In genomic region chr9:80518441-80518840, GRCh38 we compare ENCODE assay signal across 29 cellular contexts.
"Had no signal": no experiment of that assay in that cellular context is flagged by ENCODE, and none has a peak within 500 bp of the region (broad histone marks: within the 10 kb centered on the region; RNA-seq: fewer than 3 reads in every experiment).

No MANE protein-coding gene starts in this region.

- H3K36me3 ChIP-seq: stomach, suprapubic skin, thoracic aorta, thyroid gland, tibial artery, tibial nerve, transverse colon, upper lobe of left lung, upper lobe of right lung, uterus, vagina had no signal

- H3K4me3 Mint-ChIP-seq: stimulated activated effector memory CD8-positive, alpha-beta T cell treated with anti-CD3 and anti-CD28 coated beads, Interleukin-12 subunit alpha, Interleukin-12 subunit beta, amount 100 ng/mL, for 72 hours; stimulated activated memory B cell treated with anti-CD40 and anti-IgM and Interleukin-4, amounts not matched to agents 10 μg/mL and 1 μg/mL and 100 μg/mL, for 72 hours; stimulated activated naive B cell treated with anti-CD40 and anti-IgM and Interleukin-4, amounts not matched to agents 10 μg/mL and 1 μg/mL and 100 μg/mL, for 72 hours; stimulated activated naive CD8-positive, alpha-beta T cell treated with anti-CD3 and anti-CD28 coated beads, Interleukin-15, amount 100 ng/mL, for 72 hours; stimulated activated naive CD8-positive, alpha-beta T cell treated with anti-CD3 and anti-CD28 coated beads, Interleukin-15, Interleukin-2, amounts not matched to agents 100 ng/mL and 50 ng/mL, for 24 hours; type B pancreatic cell had no signal

- H3K4me3 ChIP-seq: stomach, suprapubic skin, testis, thoracic aorta, thyroid gland, tibial artery, tibial nerve, transverse colon, upper lobe of left lung, upper lobe of right lung, uterus, vagina had no signal

- H3K9me3 ChIP-seq: suprapubic skin, testis, thoracic aorta, thyroid gland, tibial artery, tibial nerve, transverse colon, upper lobe of left lung, upper lobe of right lung, uterus, vagina had no signal

- H3K36me3 Mint-ChIP-seq: stimulated activated effector memory CD8-positive, alpha-beta T cell treated with anti-CD3 and anti-CD28 coated beads, Interleukin-12 subunit alpha, Interleukin-12 subunit beta, amount 100 ng/mL, for 72 hours; type B pancreatic cell had no signal

- H3K4me1 ChIP-seq: stomach, suprapubic skin, testis, thyroid gland, tibial artery, tibial nerve, transverse colon, upper lobe of left lung, upper lobe of right lung, uterus, vagina had no signal

- H3K27ac Mint-ChIP-seq: stimulated activated effector memory CD8-positive, alpha-beta T cell treated with anti-CD3 and anti-CD28 coated beads, Interleukin-12 subunit alpha, Interleukin-12 subunit beta, amount 100 ng/mL, for 72 hours; stimulated activated memory B cell treated with anti-CD40 and anti-IgM and Interleukin-4, amounts not matched to agents 10 μg/mL and 1 μg/mL and 100 μg/mL, for 72 hours; stimulated activated naive B cell treated with anti-CD40 and anti-IgM and Interleukin-4, amounts not matched to agents 10 μg/mL and 1 μg/mL and 100 μg/mL, for 72 hours; stimulated activated naive CD8-positive, alpha-beta T cell treated with anti-CD3 and anti-CD28 coated beads, Interleukin-15, amount 100 ng/mL, for 72 hours; stimulated activated naive CD8-positive, alpha-beta T cell treated with anti-CD3 and anti-CD28 coated beads, Interleukin-15, Interleukin-2, amounts not matched to agents 100 ng/mL and 50 ng/mL, for 24 hours; type B pancreatic cell had no signal

- DNase-seq: stimulated activated CD4-positive, alpha-beta T cell treated with anti-CD3 and anti-CD28 coated beads, Interleukin-2, amount 100 ng/mL, for 48 hours; stimulated activated CD4-positive, alpha-beta T cell treated with anti-CD3 and anti-CD28 coated beads, Interleukin-4, amount 100 ng/mL, for 1 hour; stimulated activated CD4-positive, alpha-beta T cell treated with anti-CD3 and anti-CD28 coated beads, Interleukin-4, amount 100 ng/mL, for 24 hours; stimulated activated CD4-positive, alpha-beta T cell treated with anti-CD3 and anti-CD28 coated beads, Interleukin-4, amount 100 ng/mL, for 4 hours; stimulated activated CD8-positive, alpha-beta memory T cell treated with anti-CD3 and anti-CD28 coated beads, Interleukin-4, amount 100 ng/mL, for 48 hours; stimulated activated naive B cell treated with anti-CD40 and anti-IgM and Interleukin-4, amounts not matched to agents 10 μg/mL and 1 μg/mL and 100 μg/mL, for 72 hours; stimulated activated naive CD4-positive, alpha-beta T cell; stimulated activated naive CD4-positive, alpha-beta T cell treated with Interleukin-2 at 50 U/mL for 16 hours; stimulated activated naive CD8-positive, alpha-beta T cell treated with anti-CD3 and anti-CD28 coated beads, Interleukin-15, amount 100 ng/mL, for 72 hours; stimulated activated naive CD8-positive, alpha-beta T cell treated with anti-CD3 and anti-CD28 coated beads, Interleukin-15, Interleukin-2, amounts not matched to agents 100 U/mL and 50 U/mL, for 24 hours; stomach; substantia nigra; testis; thyroid gland; tibial artery; transverse colon; trophoblast cell; upper lobe of left lung; upper lobe of right lung; uterus had no signal

- FAIRE-seq: urothelium cell line had no signal

- ATAC-seq: stimulated activated effector memory CD8-positive, alpha-beta T cell treated with anti-CD3 and anti-CD28 coated beads, Interleukin-12 subunit alpha, Interleukin-12 subunit beta, amount 100 ng/mL, for 72 hours; stimulated activated memory B cell treated with anti-CD40 and anti-IgM and Interleukin-4, amounts not matched to agents 10 μg/mL and 1 μg/mL and 100 μg/mL, for 72 hours; stimulated activated naive B cell treated with anti-CD40 and anti-IgM and Interleukin-4, amounts not matched to agents 10 μg/mL and 1 μg/mL and 100 μg/mL, for 72 hours; stimulated activated naive CD8-positive, alpha-beta T cell treated with anti-CD3 and anti-CD28 coated beads, Interleukin-15, amount 100 ng/mL, for 72 hours; stimulated activated naive CD8-positive, alpha-beta T cell treated with anti-CD3 and anti-CD28 coated beads, Interleukin-15, Interleukin-2, amounts not matched to agents 100 U/mL and 50 U/mL, for 24 hours; upper lobe of right lung had no signal

- H3K27me3 Mint-ChIP-seq: stimulated activated memory B cell treated with anti-CD40 and anti-IgM and Interleukin-4, amounts not matched to agents 10 μg/mL and 1 μg/mL and 100 μg/mL, for 72 hours; stimulated activated naive B cell treated with anti-CD40 and anti-IgM and Interleukin-4, amounts not matched to agents 10 μg/mL and 1 μg/mL and 100 μg/mL, for 72 hours; stimulated activated naive CD8-positive, alpha-beta T cell treated with anti-CD3 and anti-CD28 coated beads, Interleukin-15, amount 100 ng/mL, for 72 hours; stimulated activated naive CD8-positive, alpha-beta T cell treated with anti-CD3 and anti-CD28 coated beads, Interleukin-15, Interleukin-2, amounts not matched to agents 100 ng/mL and 50 ng/mL, for 24 hours; type B pancreatic cell had no signal

- H3K27ac ChIP-seq: stomach, suprapubic skin, testis, thoracic aorta, thyroid gland, tibial artery, tibial nerve, transverse colon, upper lobe of left lung, upper lobe of right lung, uterus, vagina had no signal

- H3K27me3 ChIP-seq: stomach, suprapubic skin, testis, thyroid gland, tibial artery, tibial nerve, transverse colon, upper lobe of left lung, upper lobe of right lung, uterus, vagina had no signal

- H3K4me1 Mint-ChIP-seq: stimulated activated effector memory CD8-positive, alpha-beta T cell treated with anti-CD3 and anti-CD28 coated beads, Interleukin-12 subunit alpha, Interleukin-12 subunit beta, amount 100 ng/mL, for 72 hours; stimulated activated memory B cell treated with anti-CD40 and anti-IgM and Interleukin-4, amounts not matched to agents 10 μg/mL and 1 μg/mL and 100 μg/mL, for 72 hours; stimulated activated naive B cell treated with anti-CD40 and anti-IgM and Interleukin-4, amounts not matched to agents 10 μg/mL and 1 μg/mL and 100 μg/mL, for 72 hours; stimulated activated naive CD8-positive, alpha-beta T cell treated with anti-CD3 and anti-CD28 coated beads, Interleukin-15, amount 100 ng/mL, for 72 hours had no signal
